ENCODE assay signal across 8 cellular contexts in genomic region chr5:66143473-66144073, GRCh38. TPM values are rescaled to one million over a fixed set of nuclear protein-coding genes. Genes with fewer than 3 reads are reported as not detected.
DNase-seq lines count a peak whose midpoint lies in the region; ATAC-seq, FAIRE-seq and TF ChIP-seq lines count a peak whose summit lies in the region.

No MANE protein-coding gene starts in this region.

- TSS peak; percentile 97 for BruUV-seq in Calu3 (replicated peaks; lab: Mats Ljungman, UMichigan)

- H3K9ac ChIP-seq in KMS-11, result peak overlapping the region; percentile 92

- no peak for TF ChIP-seq POLR2A in vagina (IDR thresholded peaks at IDR 0.05)

- FAIRE-seq in bronchial epithelial cell (lab: Jason Lieb, UNC), result no peak

- peak overlapping the region; percentile 91 for H2AFZ ChIP-seq in KMS-11 (ENCODE audit: low read depth)

- no peaks in the 10 kb centered on the region for H3K4me1 Mint-ChIP-seq in Calu3 (ENCODE audit: low read depth, unreplicated experiment)
- H3K4me1 Mint-ChIP-seq in memory B cell, result peaks cover 18% of the 10 kb centered on the region

- peak overlapping the region; percentile 84 for H3K4me3 Mint-ChIP-seq in Calu3 (ENCODE audit: low read depth, unreplicated experiment)
- H3K4me3 Mint-ChIP-seq in memory B cell, result peak overlapping the region; percentile 96

- H3K9me3 ChIP-seq in vagina, result no peaks in the 10 kb centered on the region

- peak overlapping the region; percentile 83 for H3K4me2 ChIP-seq in KMS-11

- H3K27me3 ChIP-seq in KMS-11 (ENCODE audit: insufficient read depth, low read depth), result no peaks in the 10 kb centered on the region
- no peaks in the 10 kb centered on the region for H3K27me3 ChIP-seq in bronchial epithelial cell (ENCODE audit: control insufficient read depth, insufficient read depth, low read length)
- H3K27me3 ChIP-seq in vagina, result no peaks in the 10 kb centered on the region

- CTCF ChIA-PET in Calu3 (lab: Charles Lee), result interaction anchor here (0.6 kb wide), 1 partner anchor 229 kb away, joined by 3 read pairs; no protein-coding TSS in a partner anchor

- H3K9me3 Mint-ChIP-seq in Calu3 (ENCODE audit: low read depth, unreplicated experiment), result no peaks in the 10 kb centered on the region
- no peaks in the 10 kb centered on the region for H3K9me3 Mint-ChIP-seq in memory B cell

- H4K20me1 ChIP-seq in KMS-11 (ENCODE audit: insufficient read depth), result peaks cover 4% of the 10 kb centered on the region; the same call in 1 of the 2 replicates

- no peaks in the 10 kb centered on the region for H3K36me3 ChIP-seq in KMS-11 (ENCODE audit: insufficient read depth)
- H3K36me3 ChIP-seq in bronchial epithelial cell (ENCODE audit: control insufficient read depth, insufficient read depth, low read length), result no peaks in the 10 kb centered on the region
- H3K36me3 ChIP-seq in vagina, result no peaks in the 10 kb centered on the region

- H3K27me3 Mint-ChIP-seq in Calu3 (ENCODE audit: unreplicated experiment), result no peaks in the 10 kb centered on the region
- no peaks in the 10 kb centered on the region for H3K27me3 Mint-ChIP-seq in memory B cell

- intact Hi-C loops in Calu3 (cut with micrococcal nuclease; ENCODE audit: unreplicated experiment) (loop anchor here (10.0 kb wide), 2 partner anchors 219 to 389 kb away; partner anchors contain the start of gene ERBIN), vagina (cut with DNase I) (loop anchor here (2.0 kb wide), 1 partner anchor 217 kb away; the partner anchor contains the start of gene ERBIN)

- peaks cover 32% of the 10 kb centered on the region for H3K36me3 Mint-ChIP-seq in Calu3 (ENCODE audit: insufficient read depth, unreplicated experiment)
- H3K36me3 Mint-ChIP-seq in memory B cell, result peaks cover 3% of the 10 kb centered on the region

- TF ChIP-seq CTCF in Calu3 (IDR thresholded peaks at IDR 0.05; ENCODE audit: unreplicated experiment) (no peak), KMS-11 (conservative IDR thresholded peaks at IDR 0.05; ENCODE audit: low read depth, low read length) (no peak), bronchial epithelial cell (IDR thresholded peaks at IDR 0.05; ENCODE audit: insufficient read depth, low read length, severe bottlenecking) (no peak), vagina (IDR thresholded peaks at IDR 0.05) (no peak)

- DNase-seq in Calu3, result no peak
- no peak for DNase-seq in bronchial epithelial cell (ENCODE audit: low read depth)
- no peak for DNase-seq in memory B cell (ENCODE audit: low spot score in 2 of 2)
- no peak for DNase-seq in vagina (ENCODE audit: extremely low spot score in 2 of 2)
- DNase-seq in RPMI8226, result no peak
- DNase-seq in NCI-H2171 (lab: John Stamatoyannopoulos, UW), result no peak

- H3K4me3 ChIP-seq in KMS-11 (IDR thresholded peaks at IDR 0.05; ENCODE audit: insufficient read depth, low read depth, low read length) (no peak overlapping the region), bronchial epithelial cell (ENCODE audit: low read depth, low read length) (peak overlapping the region; percentile 92), vagina (peak overlapping the region; percentile 83 to 96)

- H3K27ac ChIP-seq in KMS-11 (peak overlapping the region; percentile 87), vagina (peak overlapping the region; percentile 99)

- H3K4me1 ChIP-seq in KMS-11 (ENCODE audit: low read depth, poor library complexity, severe bottlenecking) (peaks cover 39% of the 10 kb centered on the region), vagina (peaks cover 38% of the 10 kb centered on the region)

- peaks cover 40% of the 10 kb centered on the region for H3K79me2 ChIP-seq in KMS-11 (ENCODE audit: insufficient read depth, low read depth)

- H3K27ac Mint-ChIP-seq in Calu3 (ENCODE audit: unreplicated experiment), result peak overlapping the region; percentile 88
- H3K27ac Mint-ChIP-seq in memory B cell, result peak overlapping the region; percentile 100

- ATAC-seq in GM21526 (IDR thresholded peaks at IDR 0.05; ENCODE audit: low FRiP score, unreplicated experiment) (peak; percentile 16), memory B cell (ENCODE audit: low read depth) (peak; percentile 4)

RNA-seq across cellular contexts. Expression of gene SREK1, which starts 0.5 kb away (rescaled TPM):
- total RNA-seq in Calu3 (2022) (99.6 and 102 TPM in 2 replicates), bronchial epithelial cell (45.5 and 71.7 TPM in 2 replicates), vagina (101 TPM)
